ENCODE assay signal across 1 cellular context in the genomic region with DNA sequence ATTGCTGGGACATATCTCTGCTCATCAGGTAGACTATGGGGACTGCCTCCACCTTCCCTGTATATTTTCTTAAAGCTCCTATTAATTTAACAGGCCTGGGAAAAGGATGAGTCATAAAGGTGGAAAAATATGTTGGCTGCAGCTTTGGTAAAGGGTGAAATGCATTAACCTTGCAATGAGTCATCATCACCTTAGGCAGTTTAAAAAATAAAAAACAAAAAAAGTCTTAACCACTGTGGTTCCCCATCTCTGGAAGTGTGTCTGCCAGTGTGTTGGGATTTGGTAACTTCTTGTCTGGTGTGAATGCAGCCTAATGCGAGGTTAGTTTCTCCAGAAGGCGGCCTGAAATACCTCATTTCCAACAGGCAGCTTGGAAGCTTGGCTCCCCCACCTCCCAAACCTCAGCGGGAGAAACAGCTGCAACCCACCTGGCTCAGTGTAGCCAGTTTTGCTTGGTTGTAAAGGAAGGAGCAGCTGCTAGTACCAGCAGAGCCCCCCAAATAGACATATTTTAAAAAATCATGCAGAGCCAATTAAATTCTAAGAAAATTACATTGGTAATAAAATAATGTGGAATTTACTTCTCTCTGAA.
A peak's percentile ranks its signal among the peaks of the same experiment; 100 is the strongest.
TF ChIP-seq lines count a peak whose summit lies in the region.

No MANE protein-coding gene starts in this region.

TF ChIP-seq in HEK293, 187 proteins besides CTCF, POLR2A, EP300 and RAD21 (continued from another document):
- peak; percentile 85 for TF ChIP-seq INSM2 (tag by site-specific recombination; IDR thresholded peaks at IDR 0.05)
- TF ChIP-seq HOXD13 (CRISPR knock-in tag; IDR thresholded peaks at IDR 0.05; ENCODE audit: borderline replicate concordance): peak; percentile 23; the same call in 1 of the 2 replicates
- TF ChIP-seq, protein P1, sequence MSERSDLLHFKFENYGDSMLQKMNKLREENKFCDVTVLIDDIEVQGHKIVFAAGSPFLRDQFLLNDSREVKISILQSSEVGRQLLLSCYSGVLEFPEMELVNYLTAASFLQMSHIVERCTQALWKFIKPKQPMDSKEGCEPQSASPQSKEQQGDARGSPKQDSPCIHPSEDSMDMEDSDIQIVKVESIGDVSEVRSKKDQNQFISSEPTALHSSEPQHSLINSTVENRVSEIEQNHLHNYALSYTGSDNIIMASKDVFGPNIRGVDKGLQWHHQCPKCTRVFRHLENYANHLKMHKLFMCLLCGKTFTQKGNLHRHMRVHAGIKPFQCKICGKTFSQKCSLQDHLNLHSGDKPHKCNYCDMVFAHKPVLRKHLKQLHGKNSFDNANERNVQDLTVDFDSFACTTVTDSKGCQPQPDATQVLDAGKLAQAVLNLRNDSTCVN (tag by site-specific recombination; optimal IDR thresholded peaks at IDR 0.05): no peak
- TF ChIP-seq ZBTB6 (tag by site-specific recombination; IDR thresholded peaks at IDR 0.05): no peak
- TF ChIP-seq ZNF114 (tag by site-specific recombination; IDR thresholded peaks at IDR 0.05): no peak
- TF ChIP-seq ZNF335 (tag by site-specific recombination; conservative IDR thresholded peaks at IDR 0.05): no peak
- TF ChIP-seq SALL2 (tag by site-specific recombination; IDR thresholded peaks at IDR 0.05; ENCODE audit: borderline replicate concordance): peak; percentile 86; the same call in 1 of the 2 replicates
- peak; percentile 28; the same call in 1 of the 2 replicates for TF ChIP-seq ZSCAN30 (tag by site-specific recombination; IDR thresholded peaks at IDR 0.05)
- TF ChIP-seq ZNF501 (tag by site-specific recombination; IDR thresholded peaks at IDR 0.05): 0 out of 2 replicates have a peak, but pooled peaks have one; percentile 52
- peak; percentile 77 for TF ChIP-seq KLF8 (tag by site-specific recombination; IDR thresholded peaks at IDR 0.05)
- 0 out of 2 replicates have a peak, but pooled peaks have one; percentile 30 for TF ChIP-seq WT1 (tag by site-specific recombination; IDR thresholded peaks at IDR 0.05)
- TF ChIP-seq ZNF623 (tag by site-specific recombination; IDR thresholded peaks at IDR 0.05): no peak
- TF ChIP-seq, protein P2, sequence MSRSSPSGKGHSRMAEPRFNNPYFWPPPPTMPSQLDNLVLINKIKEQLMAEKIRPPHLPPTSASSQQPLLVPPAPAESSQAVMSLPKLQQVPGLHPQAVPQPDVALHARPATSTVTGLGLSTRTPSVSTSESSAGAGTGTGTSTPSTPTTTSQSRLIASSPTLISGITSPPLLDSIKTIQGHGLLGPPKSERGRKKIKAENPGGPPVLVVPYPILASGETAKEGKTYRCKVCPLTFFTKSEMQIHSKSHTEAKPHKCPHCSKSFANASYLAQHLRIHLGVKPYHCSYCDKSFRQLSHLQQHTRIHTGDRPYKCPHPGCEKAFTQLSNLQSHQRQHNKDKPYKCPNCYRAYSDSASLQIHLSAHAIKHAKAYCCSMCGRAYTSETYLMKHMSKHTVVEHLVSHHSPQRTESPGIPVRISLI (tag by site-specific recombination; IDR thresholded peaks at IDR 0.05): peak; percentile 95
- TF ChIP-seq ZNF184 (tag by site-specific recombination; IDR thresholded peaks at IDR 0.05): peak; percentile 88
- peak; percentile 79 for TF ChIP-seq ZNF639 (tag by site-specific recombination; IDR thresholded peaks at IDR 0.05)
- 0 out of 2 replicates have a peak, but pooled peaks have one; percentile 38 for TF ChIP-seq ZEB2 (tag by site-specific recombination; IDR thresholded peaks at IDR 0.05)
- peak; percentile 49; the same call in 1 of the 2 replicates for TF ChIP-seq FEZF1 (tag by site-specific recombination; IDR thresholded peaks at IDR 0.05)
- TF ChIP-seq ZBTB44 (tag by site-specific recombination; IDR thresholded peaks at IDR 0.05): peak; percentile 89
- TF ChIP-seq, protein P3, sequence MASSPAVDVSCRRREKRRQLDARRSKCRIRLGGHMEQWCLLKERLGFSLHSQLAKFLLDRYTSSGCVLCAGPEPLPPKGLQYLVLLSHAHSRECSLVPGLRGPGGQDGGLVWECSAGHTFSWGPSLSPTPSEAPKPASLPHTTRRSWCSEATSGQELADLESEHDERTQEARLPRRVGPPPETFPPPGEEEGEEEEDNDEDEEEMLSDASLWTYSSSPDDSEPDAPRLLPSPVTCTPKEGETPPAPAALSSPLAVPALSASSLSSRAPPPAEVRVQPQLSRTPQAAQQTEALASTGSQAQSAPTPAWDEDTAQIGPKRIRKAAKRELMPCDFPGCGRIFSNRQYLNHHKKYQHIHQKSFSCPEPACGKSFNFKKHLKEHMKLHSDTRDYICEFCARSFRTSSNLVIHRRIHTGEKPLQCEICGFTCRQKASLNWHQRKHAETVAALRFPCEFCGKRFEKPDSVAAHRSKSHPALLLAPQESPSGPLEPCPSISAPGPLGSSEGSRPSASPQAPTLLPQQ (tag by site-specific recombination; IDR thresholded peaks at IDR 0.05): peak; percentile 64
- TF ChIP-seq ZNF24 (tag by site-specific recombination; IDR thresholded peaks at IDR 0.05): peak; percentile 78; the same call in 1 of the 2 replicates
- TF ChIP-seq ZNF596 (tag by site-specific recombination; IDR thresholded peaks at IDR 0.05): no peak
- no peak for TF ChIP-seq ZNF768 (tag by site-specific recombination; IDR thresholded peaks at IDR 0.05)
- peak; percentile 86 for TF ChIP-seq ZNF629 (tag by site-specific recombination; IDR thresholded peaks at IDR 0.05)
- peak; percentile 71 for TF ChIP-seq ZNF2 (tag by site-specific recombination; IDR thresholded peaks at IDR 0.05)
- TF ChIP-seq ZNF157 (tag by site-specific recombination; IDR thresholded peaks at IDR 0.05): no peak
- peak; percentile 82 for TF ChIP-seq ZNF843 (tag by site-specific recombination; IDR thresholded peaks at IDR 0.05)
- TF ChIP-seq, protein P4, sequence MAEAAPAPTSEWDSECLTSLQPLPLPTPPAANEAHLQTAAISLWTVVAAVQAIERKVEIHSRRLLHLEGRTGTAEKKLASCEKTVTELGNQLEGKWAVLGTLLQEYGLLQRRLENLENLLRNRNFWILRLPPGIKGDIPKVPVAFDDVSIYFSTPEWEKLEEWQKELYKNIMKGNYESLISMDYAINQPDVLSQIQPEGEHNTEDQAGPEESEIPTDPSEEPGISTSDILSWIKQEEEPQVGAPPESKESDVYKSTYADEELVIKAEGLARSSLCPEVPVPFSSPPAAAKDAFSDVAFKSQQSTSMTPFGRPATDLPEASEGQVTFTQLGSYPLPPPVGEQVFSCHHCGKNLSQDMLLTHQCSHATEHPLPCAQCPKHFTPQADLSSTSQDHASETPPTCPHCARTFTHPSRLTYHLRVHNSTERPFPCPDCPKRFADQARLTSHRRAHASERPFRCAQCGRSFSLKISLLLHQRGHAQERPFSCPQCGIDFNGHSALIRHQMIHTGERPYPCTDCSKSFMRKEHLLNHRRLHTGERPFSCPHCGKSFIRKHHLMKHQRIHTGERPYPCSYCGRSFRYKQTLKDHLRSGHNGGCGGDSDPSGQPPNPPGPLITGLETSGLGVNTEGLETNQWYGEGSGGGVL (tag by site-specific recombination; IDR thresholded peaks at IDR 0.05): peak; percentile 55
- peak; percentile 85; the same call in 1 of the 2 replicates for TF ChIP-seq BCL11A (tag by site-specific recombination; IDR thresholded peaks at IDR 0.05; ENCODE audit: low read depth)
